9 cellular contexts compared by ENCODE assay signal in the genomic region with DNA sequence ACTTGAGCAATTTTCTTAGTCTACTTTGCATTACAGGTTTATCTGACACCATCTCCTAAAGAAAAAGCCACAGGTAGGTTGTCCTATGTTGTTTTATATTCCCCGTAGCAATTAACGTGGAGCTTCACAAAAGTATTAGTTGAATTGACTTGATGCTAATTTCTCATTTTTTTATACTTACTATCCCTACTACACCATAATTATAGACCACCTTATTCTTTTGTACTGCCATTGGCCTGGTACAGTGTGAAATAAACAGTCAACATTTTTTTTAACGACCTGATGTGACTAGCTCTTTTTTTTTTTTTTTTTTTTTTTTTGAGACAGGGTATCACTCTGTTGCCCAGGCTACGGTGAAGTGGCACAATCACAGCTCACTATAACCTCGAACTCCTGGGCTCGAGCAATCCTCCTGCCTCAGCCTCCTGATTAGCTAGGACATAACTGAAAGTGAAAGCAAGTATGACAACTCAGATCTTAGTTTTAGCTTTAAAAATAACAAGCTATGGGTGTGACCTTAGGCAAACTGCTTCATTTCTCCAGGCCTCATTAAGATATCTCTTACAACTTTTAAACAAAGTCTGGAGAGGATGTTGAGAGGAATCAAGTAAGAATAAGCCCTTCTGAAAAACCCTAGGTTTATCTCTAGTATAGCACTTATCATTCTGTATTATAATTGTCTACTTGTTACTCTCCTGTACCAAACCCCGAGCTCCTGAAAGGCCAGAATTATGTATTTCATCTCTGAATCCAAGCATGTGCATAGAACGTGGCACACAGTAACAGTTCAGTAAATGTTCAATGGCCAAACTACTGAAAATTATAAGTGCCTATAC. TPM values are rescaled to one million over a fixed set of nuclear protein-coding genes. Genes with fewer than 3 reads are reported as not detected.
DNase-seq lines count a peak whose midpoint lies in the region; ATAC-seq and TF ChIP-seq lines count a peak whose summit lies in the region.
"Had no signal": no experiment of that assay in that cellular context is flagged by ENCODE, and none has a peak within 500 bp of the region (broad histone marks: within the 10 kb centered on the region; RNA-seq: fewer than 3 reads in every experiment).

No MANE protein-coding gene starts in this region.

- H4K20me1 ChIP-seq in hepatocyte (ENCODE audit: insufficient read depth, poor library complexity, severe bottlenecking), result peaks cover 59% of the 10 kb centered on the region

- H3K79me2 ChIP-seq in hepatocyte, result peaks cover 90% of the 10 kb centered on the region

- no peak for TF ChIP-seq CTCF in hepatocyte (IDR thresholded peaks at IDR 0.05; ENCODE audit: poor library complexity)

- CTCF ChIA-PET in activated naive CD4-positive, alpha-beta T cell treated with anti-CD3 and anti-CD28 coated beads, Interleukin-2, amount 10 ng/mL, durations not matched to agents 7 days and 5 days (lab: Charles Lee), result interaction anchor here (0.6 to 3.4 kb wide), 7 partner anchors 11 to 814 kb away, joined by 3 to 23 read pairs (median 4); no protein-coding TSS in a partner anchor

- ATAC-seq in GM21717 (IDR thresholded peaks at IDR 0.05; ENCODE audit: unreplicated experiment), result no peak

- H3K4me1 Mint-ChIP-seq in activated naive CD4-positive, alpha-beta T cell treated with anti-CD3 and anti-CD28 coated beads, Interleukin-2, amount 10 ng/mL, durations not matched to agents 7 days and 5 days, result peaks cover 57% of the 10 kb centered on the region

- peak overlapping the region; percentile 10 for H3K27ac ChIP-seq in hepatocyte

- H3K27ac Mint-ChIP-seq in activated naive CD4-positive, alpha-beta T cell treated with anti-CD3 and anti-CD28 coated beads, Interleukin-2, amount 10 ng/mL, durations not matched to agents 7 days and 5 days, result peak overlapping the region; percentile 85

- H3K9me2 ChIP-seq in hepatocyte (replicated peaks; ENCODE audit: insufficient read depth), result no peaks in the 10 kb centered on the region

- peaks cover 6% of the 10 kb centered on the region for H3K36me3 Mint-ChIP-seq in activated naive CD4-positive, alpha-beta T cell treated with anti-CD3 and anti-CD28 coated beads, Interleukin-2, amount 10 ng/mL, durations not matched to agents 7 days and 5 days

- H3K27me3 ChIP-seq in hepatocyte, result no peaks in the 10 kb centered on the region

- H3K4me3 ChIP-seq in hepatocyte, result no peak overlapping the region
- H3K4me3 ChIP-seq: lung had no signal

- no peaks in the 10 kb centered on the region for H3K9me3 ChIP-seq in hepatocyte (ENCODE audit: low read depth)

- peak; percentile 20 to 37 for DNase-seq in stimulated activated CD4-positive, alpha-beta T cell treated with anti-CD3 and anti-CD28 coated beads, Interleukin-2, amount 100 ng/mL, for 24 hours
- no peak for DNase-seq in stimulated activated CD4-positive, alpha-beta T cell treated with anti-CD3 and anti-CD28 coated beads, Interleukin-2, amount 100 ng/mL, for 48 hours
- peak; percentile 62 for DNase-seq in activated naive CD4-positive, alpha-beta T cell treated with anti-CD3 and anti-CD28 coated beads, Interleukin-2, amount 10 ng/mL, durations not matched to agents 7 days and 5 days
- DNase-seq in hepatocyte (ENCODE audit: low spot score) (no peak), NCI-H446 treated with DMSO at 0.1 percent for 48 hours (lab: John Stamatoyannopoulos, UW) (no peak), AML-193 (lab: John Stamatoyannopoulos, UW) (no peak), C1 segment of cervical spinal cord (lab: John Stamatoyannopoulos, UW) (no peak)

- no peaks in the 10 kb centered on the region for H3K27me3 Mint-ChIP-seq in activated naive CD4-positive, alpha-beta T cell treated with anti-CD3 and anti-CD28 coated beads, Interleukin-2, amount 10 ng/mL, durations not matched to agents 7 days and 5 days

- H3K4me1 ChIP-seq in hepatocyte (ENCODE audit: insufficient read depth), result peaks cover 9% of the 10 kb centered on the region

- no peak overlapping the region for H2AFZ ChIP-seq in hepatocyte

- no peaks in the 10 kb centered on the region for H3K9me3 Mint-ChIP-seq in activated naive CD4-positive, alpha-beta T cell treated with anti-CD3 and anti-CD28 coated beads, Interleukin-2, amount 10 ng/mL, durations not matched to agents 7 days and 5 days

- peak overlapping the region; percentile 48 for H3K4me3 Mint-ChIP-seq in activated naive CD4-positive, alpha-beta T cell treated with anti-CD3 and anti-CD28 coated beads, Interleukin-2, amount 10 ng/mL, durations not matched to agents 7 days and 5 days

- no peaks in the 10 kb centered on the region for H3K36me3 ChIP-seq in hepatocyte (replicated peaks; ENCODE audit: insufficient read depth, low read depth)

- 92% methylated on average over 8 of the region's 8 CpGs for WGBS in hepatocyte (ENCODE audit: low lambda C conversion rate, missing lambda C conversion rate)

- peak overlapping the region; percentile 5 for H3K4me2 ChIP-seq in hepatocyte

RNA-seq across cellular contexts. Expression of gene LUZP1, which starts 49.5 kb away (rescaled TPM):
- 21.2 and 23.3 TPM in 2 replicates for total RNA-seq in hepatocyte
- 27.6 and 32.5 TPM in 2 replicates for polyA plus RNA-seq in hepatocyte

Comparison
In these comparisons a context has a peak if more than half of its experiments do, and no peak if none do; other contexts are left out.
1. DNase-seq: peak in stimulated activated CD4-positive, alpha-beta T cell treated with anti-CD3 and anti-CD28 coated beads, Interleukin-2, amount 100 ng/mL, for 24 hours (2 of 2) and activated naive CD4-positive, alpha-beta T cell treated with anti-CD3 and anti-CD28 coated beads, Interleukin-2, amount 10 ng/mL, durations not matched to agents 7 days and 5 days (single experiment); none in stimulated activated CD4-positive, alpha-beta T cell treated with anti-CD3 and anti-CD28 coated beads, Interleukin-2, amount 100 ng/mL, for 48 hours (0 of 2), hepatocyte (single experiment), NCI-H446 treated with DMSO at 0.1 percent for 48 hours (single experiment), AML-193 (0 of 2) and C1 segment of cervical spinal cord (0 of 14).